In the genomic region with DNA sequence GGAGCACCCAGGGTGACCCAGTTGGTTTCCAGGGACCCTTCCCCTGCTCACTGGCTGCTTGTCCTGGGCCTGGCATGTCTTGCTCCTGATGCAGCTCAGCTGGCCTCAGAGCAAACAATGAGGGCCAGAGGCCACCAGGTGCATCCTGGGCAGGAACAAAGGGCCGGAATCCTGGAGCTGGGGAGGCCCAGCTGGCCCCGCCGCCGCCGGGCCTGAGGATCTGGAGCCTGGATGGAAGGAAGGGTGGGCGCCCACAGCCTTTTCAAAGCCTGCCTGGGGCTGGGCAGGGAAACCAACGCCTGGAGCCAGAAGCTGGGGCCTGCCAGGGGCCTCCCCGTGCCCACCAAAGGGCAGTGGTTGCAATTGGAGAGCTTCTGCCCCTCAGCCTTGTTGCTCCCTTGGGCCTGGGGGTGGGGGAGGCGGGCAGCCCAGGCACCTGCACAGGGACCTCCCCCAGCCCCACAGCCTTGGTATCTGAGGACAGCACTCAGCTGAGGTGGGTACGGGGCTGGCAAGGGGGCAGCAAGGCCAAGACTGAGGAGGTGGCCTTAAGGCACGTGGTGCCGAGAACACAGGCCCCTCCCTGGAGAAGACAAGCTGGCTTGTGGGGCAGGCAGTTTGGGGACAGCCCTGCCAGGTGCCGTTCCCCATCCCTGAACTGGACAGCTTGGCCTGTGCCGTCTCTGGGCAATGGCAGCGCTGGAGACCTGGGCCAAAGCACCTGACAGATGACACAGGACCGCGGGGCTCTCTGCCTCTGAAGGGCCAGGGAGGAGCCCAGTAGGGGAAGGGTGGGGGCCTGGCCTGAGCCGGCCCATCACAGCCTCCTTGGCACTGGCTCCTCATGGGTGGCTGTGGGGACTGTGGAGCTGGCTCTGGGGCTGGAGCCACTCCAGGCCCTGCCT, we compare ENCODE assay signal across 14 cellular contexts. TPM values are rescaled to one million over a fixed set of nuclear protein-coding genes. Genes with fewer than 3 reads are reported as not detected.
DNase-seq lines count a peak whose midpoint lies in the region; ATAC-seq, FAIRE-seq and TF ChIP-seq lines count a peak whose summit lies in the region.
"Had no signal": no experiment of that assay in that cellular context is flagged by ENCODE, and none has a peak within 500 bp of the region (broad histone marks: within the 10 kb centered on the region; RNA-seq: fewer than 3 reads in every experiment).

No MANE protein-coding gene starts in this region.

- peak; percentile 44 for DNase-seq in Right ventricle myocardium superior
- no peak for DNase-seq in cardiac septum (ENCODE audit: low spot score)
- DNase-seq in urothelium cell line (ENCODE audit: low spot score), result no peak
- no peak for DNase-seq in HCEC 1CT
- DNase-seq in NK-92 (lab: John Stamatoyannopoulos, UW; ENCODE audit: unreplicated experiment), result no peak
- DNase-seq: hypothalamus, NCI-H2029 treated with DMSO at 0.1 percent for 48 hours, T-helper 9 cell had no signal

- H3K4me1 ChIP-seq in liver (ENCODE audit: control insufficient read depth in 4 of 4, insufficient read depth in 4 of 4, low read length in 3 of 4), result peaks cover 4 to 14% (median 11%) of the 10 kb centered on the region in 4 donors

- H3K36me3 ChIP-seq in liver (ENCODE audit: control insufficient read depth in 4 of 4, insufficient read depth in 3 of 4, low read depth in 1 of 4, low read length in 3 of 4), result peaks cover 0 to 17% (median 9%) of the 10 kb centered on the region in 4 donors
- H3K36me3 ChIP-seq: breast epithelium, ovary had no signal

- H3K27ac ChIP-seq in VCaP (peak overlapping the region; percentile 4; the same call in 1 of the 2 replicates), liver (ENCODE audit: low read depth in 1 of 2, low read length in 2 of 2) (no peak overlapping the region)
- H3K27ac ChIP-seq: epithelial cell of prostate, ovary had no signal

- H3K4me3 ChIP-seq in liver (ENCODE audit: low read depth in 1 of 3, low read length in 3 of 3), result no peak overlapping the region
- H3K4me3 ChIP-seq: breast epithelium, ovary had no signal

- peak overlapping the region in 1 of 2 donors; percentile 21 for H3K9ac ChIP-seq in liver (ENCODE audit: low read depth in 1 of 2, low read length in 2 of 2)

- TF ChIP-seq RAD21 in liver (IDR thresholded peaks at IDR 0.05), result peak in 1 of 2 donors; percentile 24

- H3K9me3 ChIP-seq in liver (ENCODE audit: control insufficient read depth in 4 of 4, low read length in 3 of 4), result no peaks in the 10 kb centered on the region
- H3K9me3 ChIP-seq: breast epithelium, ovary had no signal

- FAIRE-seq in urothelium cell line (lab: Jason Lieb, UNC), result peak; percentile 75

- no peaks in the 10 kb centered on the region for H3K27me3 ChIP-seq in liver (ENCODE audit: control insufficient read depth in 4 of 4, insufficient read depth in 4 of 4, low read length in 3 of 4)
- H3K27me3 ChIP-seq: ovary had no signal

- no peak for TF ChIP-seq CTCF in VCaP (conservative IDR thresholded peaks at IDR 0.05)
- TF ChIP-seq CTCF in liver (IDR thresholded peaks at IDR 0.05; ENCODE audit: low read depth, low read length, missing input control), result no peak

- ATAC-seq in Right ventricle myocardium superior (ENCODE audit: poor library complexity) (peak; percentile 7), GM19035 (IDR thresholded peaks at IDR 0.05; ENCODE audit: unreplicated experiment) (no peak)

- intact Hi-C loops in Right ventricle myocardium superior (cut with DNase I), result loop anchor here (5.0 kb wide), 1 partner anchor 82 kb away; no protein-coding TSS in a partner anchor
- intact Hi-C loops in cardiac septum (cut with DNase I), result loop anchor here (5.0 kb wide), 4 partner anchors 67 to 107 kb away; no protein-coding TSS in a partner anchor

- WGBS in liver, result 45% methylated on average over 18 of the region's 18 CpGs

TF ChIP-seq in liver, 16 proteins besides CTCF, POLR2A, EP300 and RAD21:
- peak; percentile 83 for TF ChIP-seq NR2F2 (IDR thresholded peaks at IDR 0.05)
- no peak for TF ChIP-seq EGR1 (IDR thresholded peaks at IDR 0.05; ENCODE audit: low read depth in 2 of 2)
TF ChIP-seq in liver: peak in this region for 1.

RNA-seq across cellular contexts. Expression of a gene that starts 7.1 kb away (rescaled TPM):
- total RNA-seq in Right ventricle myocardium superior (4.1 TPM), cardiac septum (5.3 TPM), liver (1 to 10 TPM; 4.4 to 5.4 TPM)
- 1 to 10 TPM; 3.4 to 3.5 TPM for polyA plus RNA-seq in liver
